ENCODE assay signal across 11 cellular contexts in the genomic region with DNA sequence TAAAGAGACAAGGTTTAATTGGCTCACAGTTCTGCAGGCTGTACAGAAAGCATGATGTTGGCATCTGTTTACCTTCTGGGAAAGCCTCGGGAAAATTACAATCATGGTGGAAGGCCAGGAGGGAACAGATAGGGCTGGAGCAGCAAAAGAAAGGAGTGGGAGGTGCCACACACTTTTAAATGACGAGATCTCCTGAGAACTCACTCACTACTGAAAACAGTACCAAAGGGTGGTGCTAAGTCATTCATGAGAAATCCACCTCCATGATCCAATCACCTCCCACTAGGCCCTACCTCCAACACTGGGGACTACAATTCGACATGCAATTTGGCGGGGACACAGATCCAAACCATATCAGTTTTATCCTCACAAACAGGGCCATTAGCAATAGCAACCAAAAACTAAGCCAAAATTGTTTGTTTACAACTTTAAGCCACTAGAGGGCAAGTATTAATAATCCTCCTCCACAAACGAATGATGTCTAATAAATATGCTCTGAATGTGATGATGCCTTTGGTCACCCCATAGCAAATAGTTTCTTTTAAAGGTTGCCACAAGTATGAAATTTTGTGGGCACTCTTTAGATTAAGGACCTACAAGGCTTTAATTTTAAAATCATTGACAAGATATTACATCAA.
DNase-seq lines count a peak whose midpoint lies in the region; ATAC-seq and TF ChIP-seq lines count a peak whose summit lies in the region.
"Had no signal": no experiment of that assay in that cellular context is flagged by ENCODE, and none has a peak within 500 bp of the region (broad histone marks: within the 10 kb centered on the region; RNA-seq: fewer than 3 reads in every experiment).

No MANE protein-coding gene starts in this region.

- H3K27ac ChIP-seq in foreskin keratinocyte: no peak overlapping the region
- H3K27ac ChIP-seq: parathyroid adenoma had no signal

- peak; percentile 31 for ATAC-seq in foreskin keratinocyte

- TF ChIP-seq CTCF in AG04449 (IDR thresholded peaks at IDR 0.05; ENCODE audit: insufficient read depth, low read length, missing control alignments) (peak; percentile 22), GM10266 (IDR thresholded peaks at IDR 0.05; ENCODE audit: control insufficient read depth, insufficient read depth, low read depth, missing control alignments) (peak; percentile 38), foreskin keratinocyte (conservative IDR thresholded peaks at IDR 0.05) (peak; percentile 60)

- DNase-seq in AG04449 (ENCODE audit: low read depth, low spot score) (no peak), GM10266 (ENCODE audit: extremely low spot score) (peak; percentile 19), RKO (ENCODE audit: low spot score) (peak; percentile 9), foreskin keratinocyte (no peak), inferior parietal cortex (ENCODE audit: extremely low spot score) (no peak), HuH-7 (ENCODE audit: low spot score) (no peak), HUDEP-2 (lab: John Stamatoyannopoulos, UW; ENCODE audit: unreplicated experiment in 76 of 76) (no peak)
- DNase-seq in activated CD8-positive, alpha-beta memory T cell treated with anti-CD3 and anti-CD28 coated beads for 24 hours: no peak
- DNase-seq: cortex of kidney, SHP77 had no signal

- no peaks in the 10 kb centered on the region for H3K27me3 ChIP-seq in foreskin keratinocyte

- H3K4me1 ChIP-seq in foreskin keratinocyte: no peaks in the 10 kb centered on the region
- H3K4me1 ChIP-seq: parathyroid adenoma had no signal

- CTCF ChIA-PET in AG04449 (lab: Yijun Ruan, JAX): interaction anchor here (1.0 kb wide), 1 partner anchor 43 kb away, joined by 3 read pairs; no protein-coding TSS in a partner anchor

- H3K4me3 ChIP-seq in AG04449 (ENCODE audit: low read depth, low read length): no peak overlapping the region

- POLR2A ChIA-PET in AG04449 (lab: Yijun Ruan, JAX): no interaction called here

Comparison
In these comparisons a context has a peak if more than half of its experiments do, and no peak if none do; other contexts are left out.
1. DNase-seq: peak in GM10266 (single experiment) and RKO (single experiment); none in AG04449 (single experiment), foreskin keratinocyte (0 of 2), activated CD8-positive, alpha-beta memory T cell treated with anti-CD3 and anti-CD28 coated beads for 24 hours (single experiment), inferior parietal cortex (single experiment), HuH-7 (single experiment) and HUDEP-2 (0 of 76).
2. Peak in every context shown above with its lines, with median percentiles within 50 percentile points of each other: CTCF ChIP-seq.